14 cellular contexts compared by ENCODE assay signal in the genomic region with DNA sequence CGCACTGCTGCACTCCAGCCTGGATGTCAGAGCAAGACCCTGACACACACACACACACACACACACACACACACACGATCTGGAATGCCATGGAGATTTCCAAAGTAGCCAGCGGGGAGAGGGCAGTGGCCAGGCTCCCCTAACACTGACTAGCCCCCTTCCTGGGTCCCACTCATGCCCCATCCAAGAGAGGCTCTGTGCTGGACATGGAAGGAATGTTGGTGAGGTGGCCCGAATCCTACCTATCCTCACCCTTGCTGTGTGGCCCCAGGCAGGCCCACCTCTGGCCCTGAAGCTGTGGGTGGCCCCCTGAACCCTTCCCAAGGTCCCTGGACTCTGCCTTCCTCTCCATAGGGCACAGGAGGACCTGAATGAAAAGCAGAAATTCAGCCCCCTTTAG. TPM values are rescaled to one million over a fixed set of nuclear protein-coding genes. Genes with fewer than 3 reads are reported as not detected.
DNase-seq lines count a peak whose midpoint lies in the region; ATAC-seq and TF ChIP-seq lines count a peak whose summit lies in the region.
"Had no signal": no experiment of that assay in that cellular context is flagged by ENCODE, and none has a peak within 500 bp of the region (broad histone marks: within the 10 kb centered on the region; RNA-seq: fewer than 3 reads in every experiment).

No MANE protein-coding gene starts in this region.

- peak overlapping the region; percentile 7 to 90 (median 81); a peak in 19 of 22 replicates for H3K27ac ChIP-seq in BLaER1 treated with 17β-estradiol and CSF1 and Interleukin-3, amounts not matched to agents 10 nM and 100 nM

- no peak overlapping the region for H3K4me3 Mint-ChIP-seq in central memory CD8-positive, alpha-beta T cell
- H3K4me3 Mint-ChIP-seq in neural crest cell = no peak overlapping the region

- TF ChIP-seq CTCF in neural crest cell (conservative IDR thresholded peaks at IDR 0.05) = no peak

- H3K27me3 Mint-ChIP-seq in central memory CD8-positive, alpha-beta T cell = no peaks in the 10 kb centered on the region
- no peaks in the 10 kb centered on the region for H3K27me3 Mint-ChIP-seq in neural crest cell (ENCODE audit: low read depth)

- peaks cover 98 to 100% (median 100%) of the 10 kb centered on the region in 11 experiments for H4K20me1 ChIP-seq in BLaER1 treated with 17β-estradiol and CSF1 and Interleukin-3, amounts not matched to agents 10 nM and 100 nM

- H3K36me3 ChIP-seq in BLaER1 treated with 17β-estradiol and CSF1 and Interleukin-3, amounts not matched to agents 10 nM and 100 nM = peaks cover 0 to 38% (median 4%) of the 10 kb centered on the region in 11 experiments; a peak in 8 of 22 replicates
- no peaks in the 10 kb centered on the region; the same call in 1 of the 2 replicates for H3K36me3 ChIP-seq in H7 (replicated peaks; ENCODE audit: control insufficient read depth, insufficient read depth, low read length)

- no peaks in the 10 kb centered on the region for H3K9me3 Mint-ChIP-seq in central memory CD8-positive, alpha-beta T cell
- H3K9me3 Mint-ChIP-seq in neural crest cell = no peaks in the 10 kb centered on the region

- no peaks in the 10 kb centered on the region for H3K9me3 ChIP-seq in BLaER1 treated with 17β-estradiol and CSF1 and Interleukin-3, amounts not matched to agents 10 nM and 100 nM (replicated peaks in 1 of 11)
- H3K9me3 ChIP-seq: MG63 had no signal

- no peak for ATAC-seq in central memory CD8-positive, alpha-beta T cell (replicated peaks; ENCODE audit: extremely low read depth, poor library complexity, severe bottlenecking)
- ATAC-seq in GM18858 (IDR thresholded peaks at IDR 0.05; ENCODE audit: unreplicated experiment) = no peak
- ATAC-seq: HCT116 had no signal

- peaks cover 65% of the 10 kb centered on the region for H3K4me1 Mint-ChIP-seq in central memory CD8-positive, alpha-beta T cell
- H3K4me1 Mint-ChIP-seq in neural crest cell = peaks cover 31% of the 10 kb centered on the region

- H3K4me2 ChIP-seq in BLaER1 treated with 17β-estradiol and CSF1 and Interleukin-3, amounts not matched to agents 10 nM and 100 nM = peak overlapping the region; percentile 85 to 100 (median 97)

- peak overlapping the region in 10 of 11 experiments; percentile 43 to 79 (median 68); a peak in 15 of 22 replicates for H3K9ac ChIP-seq in BLaER1 treated with 17β-estradiol and CSF1 and Interleukin-3, amounts not matched to agents 10 nM and 100 nM

- peak overlapping the region in 1 of 10 experiments; percentile 30; a peak in 2 of 20 replicates for H3K4me3 ChIP-seq in BLaER1 treated with 17β-estradiol and CSF1 and Interleukin-3, amounts not matched to agents 10 nM and 100 nM
- no peak overlapping the region for H3K4me3 ChIP-seq in H7 (ENCODE audit: insufficient read depth, low read depth, low read length)
- H3K4me3 ChIP-seq: MG63 had no signal

- H3K27me3 ChIP-seq in BLaER1 treated with 17β-estradiol and CSF1 and Interleukin-3, amounts not matched to agents 10 nM and 100 nM = peaks cover 0 to 3% (median 0%) of the 10 kb centered on the region in 11 experiments; a peak in 1 of 22 replicates
- no peaks in the 10 kb centered on the region for H3K27me3 ChIP-seq in H7 (ENCODE audit: control insufficient read depth, insufficient read depth, low read length)
- H3K27me3 ChIP-seq: MG63 had no signal

- peak; percentile 44 for DNase-seq in H7
- DNase-seq in central memory CD8-positive, alpha-beta T cell (ENCODE audit: low spot score in 2 of 2) = no peak
- no peak for DNase-seq in neural crest cell (ENCODE audit: low read depth, low spot score)
- no peak for DNase-seq in inferior parietal cortex (ENCODE audit: extremely low spot score)
- DNase-seq in OCI-M1 (lab: John Stamatoyannopoulos, UW) = no peak
- DNase-seq in DMS 273 treated with DMSO at 0.1 percent for 48 hours (lab: John Stamatoyannopoulos, UW) = no peak
- DNase-seq: dermis blood vessel endothelial cell, DMS79, MG63, NCI-H2081 treated with DMSO at 0.1 percent for 48 hours, NCI-H748 treated with DMSO at 0.1 percent for 48 hours had no signal

- peaks cover 5% of the 10 kb centered on the region for H3K36me3 Mint-ChIP-seq in central memory CD8-positive, alpha-beta T cell (ENCODE audit: insufficient read depth)
- no peaks in the 10 kb centered on the region for H3K36me3 Mint-ChIP-seq in neural crest cell (ENCODE audit: low read depth)

- peak overlapping the region; percentile 29 for H3K27ac Mint-ChIP-seq in central memory CD8-positive, alpha-beta T cell (ENCODE audit: low read depth)
- peak overlapping the region; percentile 35 for H3K27ac Mint-ChIP-seq in neural crest cell (ENCODE audit: unreplicated experiment)

- H3K4me1 ChIP-seq in BLaER1 treated with 17β-estradiol and CSF1 and Interleukin-3, amounts not matched to agents 10 nM and 100 nM = peaks cover 83 to 100% (median 99%) of the 10 kb centered on the region in 10 experiments

RNA-seq across cellular contexts. Expression of a gene that starts 7.3 kb away (rescaled TPM):
- 9.4 and 14.7 TPM in 2 replicates for total RNA-seq in H7 (2014; rRNA removed; shearing (Covaris generic))
- 73.2 and 77.6 TPM in 2 replicates for total RNA-seq in neural crest cell

RNA-seq across cellular contexts. Expression of a gene that starts 35.3 kb away (rescaled TPM):
- 16.2 and 25.7 TPM in 2 replicates for total RNA-seq in H7 (2014; rRNA removed; shearing (Covaris generic))
- total RNA-seq in neural crest cell = 25.9 and 30.7 TPM in 2 replicates
